20 cellular contexts compared by ENCODE assay signal in the genomic region with DNA sequence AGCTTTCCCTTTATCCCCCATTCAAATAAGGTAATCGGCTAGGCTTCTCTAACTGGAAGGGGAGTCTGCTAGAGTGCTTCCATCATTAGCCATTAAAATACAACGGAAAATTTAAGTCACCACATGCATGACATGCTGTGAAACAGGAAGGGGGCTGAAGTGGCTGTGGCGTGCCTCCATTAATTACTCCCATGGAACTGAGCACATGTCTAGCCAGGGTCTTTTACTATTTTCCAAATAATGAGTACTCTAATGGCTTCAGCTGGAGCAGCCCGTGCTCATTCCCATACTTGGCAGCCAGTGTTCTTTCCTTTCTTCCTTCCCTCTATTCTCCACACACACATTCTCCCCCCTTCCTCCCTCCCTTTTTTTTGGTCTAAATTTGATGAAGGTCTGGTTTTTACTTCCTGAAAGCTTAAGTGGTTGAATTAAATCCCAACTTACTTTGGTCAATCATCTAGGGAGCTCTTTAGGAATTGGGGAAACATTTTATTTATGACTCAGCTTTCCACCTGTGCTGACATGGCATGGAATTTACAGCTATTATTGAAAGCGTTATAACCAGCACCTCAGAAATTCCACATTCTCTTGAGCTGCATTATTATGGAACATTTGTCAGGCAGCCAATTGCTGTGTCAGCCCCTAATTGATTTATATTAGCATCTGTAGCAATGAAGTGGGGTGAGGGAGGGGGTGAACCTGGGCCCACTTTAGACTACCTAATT.
DNase-seq lines count a peak whose midpoint lies in the region; ATAC-seq and TF ChIP-seq lines count a peak whose summit lies in the region.
"Had no signal": no experiment of that assay in that cellular context is flagged by ENCODE, and none has a peak within 500 bp of the region (broad histone marks: within the 10 kb centered on the region; RNA-seq: fewer than 3 reads in every experiment).

No MANE protein-coding gene starts in this region.

- H3K4me3 ChIP-seq in RWPE2 (ENCODE audit: severe bottlenecking), result no peak overlapping the region
- H3K4me3 ChIP-seq: MG63, mucosa of descending colon, upper lobe of left lung had no signal

- no peaks in the 10 kb centered on the region for H3K9me3 ChIP-seq in RWPE2 (ENCODE audit: severe bottlenecking)
- H3K9me3 ChIP-seq: MG63, mucosa of descending colon, upper lobe of left lung had no signal

- H3K36me3 ChIP-seq in RWPE2 (ENCODE audit: low read depth), result no peaks in the 10 kb centered on the region
- H3K36me3 ChIP-seq: MG63, upper lobe of left lung had no signal

- intact Hi-C loops in Right ventricle myocardium superior (cut with DNase I), result no loop called here

- H3K27me3 ChIP-seq in RWPE2 (ENCODE audit: insufficient read depth, poor library complexity, severe bottlenecking), result no peaks in the 10 kb centered on the region
- H3K27me3 ChIP-seq: MG63, upper lobe of left lung had no signal

- ATAC-seq in RWPE2 (ENCODE audit: low read depth) (peak; percentile 58; the same call in 2 of the 3 replicates), HG03460 (IDR thresholded peaks at IDR 0.05; ENCODE audit: unreplicated experiment) (no peak), Right ventricle myocardium superior (ENCODE audit: poor library complexity) (no peak), GM18519 (IDR thresholded peaks at IDR 0.05; ENCODE audit: low FRiP score, unreplicated experiment) (no peak), HG02884 (IDR thresholded peaks at IDR 0.05; ENCODE audit: unreplicated experiment) (no peak)
- ATAC-seq: activated CD8-positive, alpha-beta memory T cell treated with anti-CD3 and anti-CD28 coated beads, Interleukin-2, amount 10 ng/mL, durations not matched to agents 7 days and 5 days; effector memory CD8-positive, alpha-beta T cell; left lobe of liver; mucosa of descending colon; right cardiac atrium had no signal

- no peak overlapping the region for H3K27ac ChIP-seq in RWPE2 (ENCODE audit: poor library complexity, severe bottlenecking)
- H3K27ac ChIP-seq: upper lobe of left lung had no signal

- H3K4me1 ChIP-seq in RWPE2 (ENCODE audit: insufficient read depth, poor library complexity, severe bottlenecking), result peaks cover 22% of the 10 kb centered on the region
- H3K4me1 ChIP-seq: upper lobe of left lung had no signal

- DNase-seq in DMS153 treated with DMSO at 0.1 percent for 48 hours (lab: John Stamatoyannopoulos, UW; ENCODE audit: unreplicated experiment) (peak; percentile 11), NCI-H1417 treated with DMSO at 0.1 percent for 48 hours (lab: John Stamatoyannopoulos, UW) (peak; percentile 46), RWPE2 (ENCODE audit: low spot score) (no peak), glomerular visceral epithelial cell (ENCODE audit: extremely low spot score) (peak; percentile 26), Right ventricle myocardium superior (no peak)
- DNase-seq: ACHN; activated CD8-positive, alpha-beta memory T cell treated with anti-CD3 and anti-CD28 coated beads, Interleukin-2, amount 10 ng/mL, durations not matched to agents 7 days and 5 days; central memory CD4-positive, alpha-beta T cell; effector memory CD8-positive, alpha-beta T cell; MG63; mucosa of descending colon; NCI-H2227 treated with DMSO at 0.1 percent for 48 hours; right cardiac atrium; SHP77 treated with DMSO at 0.1 percent for 48 hours; T-helper 2 cell; upper lobe of left lung had no signal

- TF ChIP-seq CTCF in RWPE2 (IDR thresholded peaks at IDR 0.05; ENCODE audit: poor library complexity, severe bottlenecking), result no peak

Comparison
In these comparisons a context has a peak if more than half of its experiments do, and no peak if none do; other contexts are left out.
1. DNase-seq: peak in DMS153 treated with DMSO at 0.1 percent for 48 hours (single experiment), NCI-H1417 treated with DMSO at 0.1 percent for 48 hours (single experiment) and glomerular visceral epithelial cell (single experiment); none in RWPE2 (single experiment) and Right ventricle myocardium superior (single experiment).